Comparison of ENCODE assay signal across 31 cellular contexts in the genomic region with DNA sequence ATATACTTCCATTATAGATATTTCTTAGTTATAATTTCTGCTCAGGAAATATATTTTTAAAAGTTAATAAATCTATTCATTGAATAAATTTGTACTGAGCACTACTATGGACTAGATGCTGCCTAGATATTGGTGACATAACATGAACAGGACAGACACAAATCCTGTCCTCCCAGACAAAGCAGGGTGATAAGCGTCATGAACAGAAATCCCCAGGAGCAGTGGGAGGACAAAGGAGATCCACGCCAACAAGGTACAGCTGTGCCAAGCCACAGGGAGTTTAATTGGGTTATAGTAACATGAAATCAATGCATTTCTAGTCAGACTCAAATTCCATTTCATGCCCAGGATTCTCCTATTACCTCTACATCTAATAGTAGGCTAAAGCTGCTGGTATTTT.
"Had no signal": no experiment of that assay in that cellular context is flagged by ENCODE, and none has a peak within 500 bp of the region (broad histone marks: within the 10 kb centered on the region; RNA-seq: fewer than 3 reads in every experiment).

No MANE protein-coding gene starts in this region.

- H3K9me3 ChIP-seq: body of pancreas, esophagus muscularis mucosa, gastrocnemius medialis, heart left ventricle had no signal

- H3K36me3 ChIP-seq: esophagus muscularis mucosa, gastrocnemius medialis, heart left ventricle, WERI-Rb-1 had no signal

- H3K4me3 Mint-ChIP-seq: activated B cell treated with CpG ODN at 0.5 μM for 24 hours; activated CD8-positive, alpha-beta T cell treated with anti-CD3 and anti-CD28 coated beads for 36 hours; activated naive CD4-positive, alpha-beta T cell treated with anti-CD3 and anti-CD28 coated beads, Interleukin-2, amount 10 ng/mL, durations not matched to agents 7 days and 5 days; activated naive CD8-positive, alpha-beta T cell; effector memory CD8-positive, alpha-beta T cell; T-helper 17 cell; T-helper 2 cell treated with Interferon-gamma antibody and Interleukin-4, amounts not matched to agents 5 μg/mL and 100 μg/mL, for 36 hours had no signal

- H3K36me3 Mint-ChIP-seq: activated naive CD4-positive, alpha-beta T cell treated with anti-CD3 and anti-CD28 coated beads, Interleukin-2, amount 10 ng/mL, durations not matched to agents 7 days and 5 days; activated naive CD8-positive, alpha-beta T cell had no signal

- H3K27ac ChIP-seq: body of pancreas, esophagus muscularis mucosa, foreskin keratinocyte, gastrocnemius medialis, heart left ventricle, WERI-Rb-1 had no signal

- DNase-seq: activated B cell treated with CpG ODN at 0.5 μM for 24 hours; activated CD4-positive, alpha-beta T cell treated with anti-CD3 and anti-CD28 coated beads for 48 hours; activated CD4-positive, alpha-beta T cell treated with anti-CD3 and anti-CD28 coated beads, Interleukin-2, amount 50 U/mL, for 1 hour; activated CD4-positive, alpha-beta T cell treated with anti-CD3 and anti-CD28 coated beads, Interleukin-2, amount 50 U/mL, for 48 hours; activated CD8-positive, alpha-beta memory T cell treated with anti-CD3 and anti-CD28 coated beads for 24 hours; activated CD8-positive, alpha-beta T cell treated with anti-CD3 and anti-CD28 coated beads for 36 hours; activated gamma-delta T cell; activated naive CD4-positive, alpha-beta T cell; activated naive CD4-positive, alpha-beta T cell treated with anti-CD3 and anti-CD28 coated beads, Interleukin-2, amount 10 ng/mL, durations not matched to agents 7 days and 5 days; activated T-cell treated with anti-CD3 and anti-CD28 coated beads, Interleukin-2, amount 50 U/mL, for 48 hours; amniotic stem cell; anterior cingulate cortex; body of pancreas; caudate nucleus; cortex of kidney; dermis blood vessel endothelial cell; effector CD4-positive, alpha-beta T cell; effector memory CD8-positive, alpha-beta T cell; erythroblast; foreskin keratinocyte; gastrocnemius medialis; glutamatergic neuron; heart left ventricle; T-helper 1 cell; T-helper 17 cell; T1000; WERI-Rb-1 had no signal

- ATAC-seq: activated CD4-positive, CD25-positive, alpha-beta regulatory T cell treated with anti-CD3 and anti-CD28 coated beads, Interleukin-2, amount 50 U/mL, for 24 hours; activated CD8-positive, alpha-beta T cell treated with anti-CD3 and anti-CD28 coated beads for 36 hours; body of pancreas; effector memory CD8-positive, alpha-beta T cell; foreskin keratinocyte; gastrocnemius medialis; heart left ventricle; T-helper 17 cell had no signal

- H3K27me3 ChIP-seq: body of pancreas, esophagus muscularis mucosa, foreskin keratinocyte, gastrocnemius medialis, heart left ventricle had no signal

- H3K27me3 Mint-ChIP-seq: activated B cell treated with CpG ODN at 0.5 μM for 24 hours; activated CD8-positive, alpha-beta T cell treated with anti-CD3 and anti-CD28 coated beads for 36 hours; activated naive CD4-positive, alpha-beta T cell treated with anti-CD3 and anti-CD28 coated beads, Interleukin-2, amount 10 ng/mL, durations not matched to agents 7 days and 5 days; activated naive CD8-positive, alpha-beta T cell; effector memory CD8-positive, alpha-beta T cell; T-helper 17 cell had no signal

- H3K4me3 ChIP-seq: body of pancreas, esophagus muscularis mucosa, gastrocnemius medialis, heart left ventricle had no signal

- H3K9me3 Mint-ChIP-seq: activated B cell treated with CpG ODN at 0.5 μM for 24 hours; activated CD8-positive, alpha-beta T cell treated with anti-CD3 and anti-CD28 coated beads for 36 hours; activated naive CD4-positive, alpha-beta T cell treated with anti-CD3 and anti-CD28 coated beads, Interleukin-2, amount 10 ng/mL, durations not matched to agents 7 days and 5 days; effector memory CD8-positive, alpha-beta T cell; T-helper 2 cell treated with Interferon-gamma antibody and Interleukin-4, amounts not matched to agents 5 μg/mL and 100 μg/mL, for 36 hours had no signal

- H3K27ac Mint-ChIP-seq: activated B cell treated with CpG ODN at 0.5 μM for 24 hours; activated CD8-positive, alpha-beta T cell treated with anti-CD3 and anti-CD28 coated beads for 36 hours; activated naive CD4-positive, alpha-beta T cell treated with anti-CD3 and anti-CD28 coated beads, Interleukin-2, amount 10 ng/mL, durations not matched to agents 7 days and 5 days; activated naive CD8-positive, alpha-beta T cell; effector memory CD8-positive, alpha-beta T cell; T-helper 17 cell; T-helper 2 cell treated with Interferon-gamma antibody and Interleukin-4, amounts not matched to agents 5 μg/mL and 100 μg/mL, for 36 hours had no signal

- H3K4me1 Mint-ChIP-seq: activated B cell treated with CpG ODN at 0.5 μM for 24 hours; activated naive CD4-positive, alpha-beta T cell treated with anti-CD3 and anti-CD28 coated beads, Interleukin-2, amount 10 ng/mL, durations not matched to agents 7 days and 5 days; T-helper 17 cell had no signal
